ENCODE assay signal across 20 cellular contexts in the genomic region with DNA sequence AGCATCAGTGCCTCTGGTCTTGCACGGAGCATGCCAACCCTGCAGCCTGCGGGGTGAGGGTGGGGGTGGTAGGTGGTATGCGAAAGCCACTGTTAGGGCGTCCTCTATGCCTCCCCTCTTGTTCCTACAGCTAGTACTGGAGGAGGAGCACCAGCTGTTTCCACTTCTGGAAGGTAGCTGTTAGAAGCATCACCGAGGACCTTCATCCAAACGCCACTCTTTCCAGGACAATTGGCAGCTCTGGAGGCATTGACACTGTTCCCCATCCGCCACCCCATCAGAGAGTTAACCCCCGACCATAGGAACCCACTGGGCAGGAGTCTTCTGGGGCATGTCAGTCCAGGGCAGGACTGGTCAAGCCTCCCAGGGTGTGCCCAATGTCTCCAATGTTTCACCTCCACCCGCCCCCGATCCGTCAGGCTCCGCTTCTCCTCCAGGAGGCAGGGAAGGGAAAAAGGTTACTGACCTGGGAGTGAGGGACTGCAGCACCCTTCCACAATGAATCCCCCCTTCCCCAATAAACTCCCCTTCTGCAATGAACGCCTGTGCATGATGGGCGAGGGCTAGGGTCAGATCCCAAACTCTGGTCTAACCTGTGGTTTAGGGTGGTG. TPM values are rescaled to one million over a fixed set of nuclear protein-coding genes. Genes with fewer than 3 reads are reported as not detected.
DNase-seq lines count a peak whose midpoint lies in the region; ATAC-seq and TF ChIP-seq lines count a peak whose summit lies in the region.
"Had no signal": no experiment of that assay in that cellular context is flagged by ENCODE, and none has a peak within 500 bp of the region (broad histone marks: within the 10 kb centered on the region; RNA-seq: fewer than 3 reads in every experiment).

No MANE protein-coding gene starts in this region.

- no peak overlapping the region for H3K27ac Mint-ChIP-seq in Caco-2 (ENCODE audit: unreplicated experiment)
- no peak overlapping the region for H3K27ac Mint-ChIP-seq in effector memory CD8-positive, alpha-beta T cell
- no peak overlapping the region for H3K27ac Mint-ChIP-seq in naive thymus-derived CD8-positive, alpha-beta T cell

- H3K27me3 ChIP-seq in Caco-2 (replicated peaks; ENCODE audit: control insufficient read depth, insufficient read depth, low read length): no peaks in the 10 kb centered on the region
- H3K27me3 ChIP-seq in HUES6 (ENCODE audit: control insufficient read depth, insufficient read depth, low read length): peaks cover 97% of the 10 kb centered on the region

- peaks cover 4% of the 10 kb centered on the region for H3K27me3 Mint-ChIP-seq in Caco-2 (ENCODE audit: insufficient read depth, unreplicated experiment)
- H3K27me3 Mint-ChIP-seq in effector memory CD8-positive, alpha-beta T cell: peaks cover 85 to 93% of the 10 kb centered on the region in 2 donors
- peaks cover 49 to 92% (median 75%) of the 10 kb centered on the region in 5 donors for H3K27me3 Mint-ChIP-seq in naive thymus-derived CD8-positive, alpha-beta T cell

- H3K36me3 ChIP-seq in Caco-2 (ENCODE audit: control insufficient read depth, insufficient read depth, low read length) (no peaks in the 10 kb centered on the region), HUES6 (ENCODE audit: control insufficient read depth, insufficient read depth, low read length) (no peaks in the 10 kb centered on the region)
- H3K36me3 ChIP-seq: prostate gland had no signal

- POLR2A ChIA-PET in Caco-2 (lab: Charles Lee): no interaction called here
- POLR2A ChIA-PET in naive thymus-derived CD8-positive, alpha-beta T cell (lab: Charles Lee): no interaction called here

- BruUV-seq in Caco-2 (replicated peaks; lab: Mats Ljungman, UMichigan): TSS peak; percentile 21

- no peak for TF ChIP-seq CTCF in Caco-2 (IDR thresholded peaks at IDR 0.05; ENCODE audit: insufficient read depth in 1 of 2, low read depth in 1 of 2, low read length in 1 of 2, severe bottlenecking in 1 of 2, unreplicated experiment in 1 of 2)

- no peak for ATAC-seq in effector memory CD8-positive, alpha-beta T cell (replicated peaks)
- ATAC-seq in naive thymus-derived CD8-positive, alpha-beta T cell: no peak
- ATAC-seq in HG02870 (IDR thresholded peaks at IDR 0.05; ENCODE audit: unreplicated experiment): no peak
- no peak for ATAC-seq in HG02588 (IDR thresholded peaks at IDR 0.05; ENCODE audit: unreplicated experiment)

- H3K36me3 Mint-ChIP-seq in Caco-2 (ENCODE audit: insufficient read depth, unreplicated experiment): peaks cover 11% of the 10 kb centered on the region
- peaks cover 2% of the 10 kb centered on the region for H3K36me3 Mint-ChIP-seq in effector memory CD8-positive, alpha-beta T cell (ENCODE audit: insufficient read depth)
- H3K36me3 Mint-ChIP-seq in naive thymus-derived CD8-positive, alpha-beta T cell: peaks cover 0 to 2% (median 0%) of the 10 kb centered on the region in 3 donors

- DNase-seq in Caco-2 (no peak), SKM-1 treated with dmso at 0.1 percent for 144 hours (lab: John Stamatoyannopoulos, UW; ENCODE audit: unreplicated experiment) (no peak)
- no peak for DNase-seq in effector memory CD8-positive, alpha-beta T cell
- no peak for DNase-seq in naive thymus-derived CD8-positive, alpha-beta T cell
- DNase-seq in activated effector memory CD4-positive, alpha-beta T cell treated with anti-CD3 and anti-CD28 coated beads, Interleukin-2, amount 50 U/mL, for 16 hours: no peak
- DNase-seq: activated naive CD4-positive, alpha-beta T cell treated with Interleukin-2 at 50 U/mL for 16 hours; C1 segment of cervical spinal cord; IMR-90; NCI-H1092 treated with DMSO at 0.1 percent for 48 hours; NCI-H510A had no signal

- peaks cover 17% of the 10 kb centered on the region for H3K4me1 Mint-ChIP-seq in Caco-2 (ENCODE audit: low read depth, unreplicated experiment)
- H3K4me1 Mint-ChIP-seq in effector memory CD8-positive, alpha-beta T cell (ENCODE audit: low read depth in 2 of 2): peaks cover 18 to 41% of the 10 kb centered on the region in 2 donors
- peaks cover 27 to 64% (median 55%) of the 10 kb centered on the region in 4 donors for H3K4me1 Mint-ChIP-seq in naive thymus-derived CD8-positive, alpha-beta T cell

- H3K4me3 ChIP-seq in Caco-2 (ENCODE audit: low read depth, low read length): peak overlapping the region; percentile 31; the same call in 1 of the 2 replicates
- peak overlapping the region; percentile 54 for H3K4me3 ChIP-seq in HUES6 (ENCODE audit: low read depth, low read length)

- H3K9me3 ChIP-seq in Caco-2 (no peaks in the 10 kb centered on the region), HUES6 (ENCODE audit: control insufficient read depth, insufficient read depth, low read depth, low read length) (no peaks in the 10 kb centered on the region)
- H3K9me3 ChIP-seq: prostate gland had no signal

- H3K9ac ChIP-seq in HUES6 (ENCODE audit: low read length): no peak overlapping the region

- CTCF ChIA-PET in Caco-2 (lab: Charles Lee): interaction anchor here (1.0 kb wide), 1 partner anchor 145 kb away, joined by 5 read pairs; no protein-coding TSS in a partner anchor

- H3K27ac ChIP-seq in HUES6 (ENCODE audit: low read depth, low read length): no peak overlapping the region
- H3K27ac ChIP-seq: prostate gland, VCaP had no signal

- peak overlapping the region; percentile 77 for H3K4me3 Mint-ChIP-seq in Caco-2 (ENCODE audit: unreplicated experiment)
- peak overlapping the region; percentile 53 to 58 for H3K4me3 Mint-ChIP-seq in effector memory CD8-positive, alpha-beta T cell
- H3K4me3 Mint-ChIP-seq in naive thymus-derived CD8-positive, alpha-beta T cell: peak overlapping the region in 8 of 10 donors; percentile 33 to 78 (median 61)

- no peaks in the 10 kb centered on the region for H3K9me3 Mint-ChIP-seq in Caco-2 (ENCODE audit: unreplicated experiment)
- H3K9me3 Mint-ChIP-seq in effector memory CD8-positive, alpha-beta T cell: no peaks in the 10 kb centered on the region
- H3K9me3 Mint-ChIP-seq in naive thymus-derived CD8-positive, alpha-beta T cell: peaks cover 0 to 2% (median 0%) of the 10 kb centered on the region in 9 donors

- H3K4me1 ChIP-seq in Caco-2 (peaks cover 4% of the 10 kb centered on the region; the same call in 1 of the 2 replicates), HUES6 (ENCODE audit: control insufficient read depth, insufficient read depth, low read length) (peaks cover 31% of the 10 kb centered on the region)

- intact Hi-C loops in Caco-2 (cut with micrococcal nuclease; ENCODE audit: unreplicated experiment): no loop called here

RNA-seq across cellular contexts. Expression of a gene that starts 0.5 kb away (rescaled TPM):
- 6.9 and 8.3 TPM in 2 replicates for total RNA-seq in Caco-2 (2022)
- total RNA-seq in naive thymus-derived CD8-positive, alpha-beta T cell: not detected
- not detected for polyA plus RNA-seq in naive thymus-derived CD8-positive, alpha-beta T cell
- total RNA-seq: frontal cortex, IMR-90 had no signal
- polyA plus RNA-seq: IMR-90 had no signal

RNA-seq across cellular contexts. Expression of a gene that starts 0.6 kb away (rescaled TPM):
- 1.5 and 1.6 TPM in 2 replicates for total RNA-seq in Caco-2 (2022)
- total RNA-seq in naive thymus-derived CD8-positive, alpha-beta T cell: not detected
- polyA plus RNA-seq in naive thymus-derived CD8-positive, alpha-beta T cell: not detected
- total RNA-seq: bronchial epithelial cell, Daoy, frontal cortex, IMR-90, OCI-LY7, prostate gland, subcutaneous adipose tissue had no signal
- polyA plus RNA-seq: IMR-90 had no signal

RNA-seq across cellular contexts. Expression of a gene that starts 16.2 kb away (rescaled TPM):
- 0.39 TPM in 1 of 2 replicates, not detected in the other for total RNA-seq in Caco-2 (2022)
- under 1 TPM; 0.77 to 0.81 TPM for total RNA-seq in naive thymus-derived CD8-positive, alpha-beta T cell
- under 1 TPM in 1 of 3 donors, not detected in 2; 0.26 TPM for polyA plus RNA-seq in naive thymus-derived CD8-positive, alpha-beta T cell
- total RNA-seq: Daoy, frontal cortex, IMR-90, OCI-LY7 had no signal

RNA-seq across cellular contexts. Expression of a gene that starts 16.3 kb away (rescaled TPM):
- 0.14 and 0.56 TPM in 2 replicates for total RNA-seq in Caco-2 (2022)
- total RNA-seq in naive thymus-derived CD8-positive, alpha-beta T cell: not detected
- 1 to 10 TPM in 1 of 3 donors, under 1 TPM in 2; 0.35 to 3.7 (median 0.40) TPM for polyA plus RNA-seq in naive thymus-derived CD8-positive, alpha-beta T cell
- total RNA-seq: frontal cortex, IMR-90, OCI-LY7 had no signal
- polyA plus RNA-seq: IMR-90 had no signal
